In the genomic region with DNA sequence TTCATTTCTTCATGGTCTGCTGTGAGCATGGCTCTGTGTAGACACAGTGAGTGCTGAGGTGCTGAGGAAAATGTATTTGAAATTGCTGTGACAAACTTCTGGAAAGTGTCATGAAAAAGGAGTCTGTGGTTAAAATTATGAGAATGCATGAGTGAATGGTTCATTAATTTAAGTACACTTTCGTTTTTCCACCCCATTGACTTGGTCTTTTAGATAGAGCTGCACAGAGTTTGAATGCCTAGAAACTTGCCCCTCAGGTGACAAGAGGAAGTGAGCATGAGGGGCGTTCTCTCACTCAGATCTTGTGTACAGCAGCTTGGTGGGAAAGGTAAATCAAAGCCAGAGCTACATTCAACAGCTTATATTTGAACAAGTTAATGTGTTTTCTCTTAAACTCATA, we compare ENCODE assay signal across 18 cellular contexts.
A peak's percentile ranks its signal among the peaks of the same experiment; 100 is the strongest.
DNase-seq lines count a peak whose midpoint lies in the region; ATAC-seq, FAIRE-seq and TF ChIP-seq lines count a peak whose summit lies in the region.
"Had no signal": no experiment of that assay in that cellular context is flagged by ENCODE, and none has a peak within 500 bp of the region (broad histone marks: within the 10 kb centered on the region; RNA-seq: fewer than 3 reads in every experiment).

No MANE protein-coding gene starts in this region.

- no peaks in the 10 kb centered on the region for H3K36me3 ChIP-seq in SK-N-SH (replicated peaks in 1 of 2; ENCODE audit: control insufficient read depth in 1 of 2, insufficient read depth in 2 of 2, low read length in 1 of 2)

- no peak for TF ChIP-seq EP300 in SK-N-SH (IDR thresholded peaks at IDR 0.05; ENCODE audit: borderline replicate concordance in 1 of 2, low read depth in 1 of 2, low read length in 1 of 2)

- H3K9me3 ChIP-seq in SK-N-SH = no peaks in the 10 kb centered on the region

- POLR2A ChIA-PET in SK-N-SH (lab: Yijun Ruan, JAX) = no interaction called here

- no peak overlapping the region for H3K9ac ChIP-seq in SK-N-SH
- H3K9ac ChIP-seq: KMS-11 had no signal

- no peak for TF ChIP-seq RAD21 in SK-N-SH (IDR thresholded peaks at IDR 0.05; ENCODE audit: low read length)

- no peaks in the 10 kb centered on the region for H3F3A ChIP-seq in SK-N-SH (replicated peaks; ENCODE audit: insufficient read depth)

- no peaks in the 10 kb centered on the region for H3K79me2 ChIP-seq in SK-N-SH (ENCODE audit: insufficient read depth)

- DNase-seq in GM12891 (ENCODE audit: insufficient read length, low spot score) (no peak), renal cortical epithelial cell (ENCODE audit: low read depth) (peak; percentile 51), NOMO-1 (lab: John Stamatoyannopoulos, UW; ENCODE audit: unreplicated experiment in 2 of 2) (no peak), T-helper 2 cell (no peak), SK-N-SH (no peak)
- DNase-seq: CD8-positive, alpha-beta T cell; COR-L47; DMS53; H7 had no signal

- CTCF ChIA-PET in SK-N-SH (lab: Yijun Ruan, JAX) = interaction anchor here (0.6 kb wide), 1 partner anchor 23 kb away, joined by 3 read pairs; no protein-coding TSS in a partner anchor

- FAIRE-seq in GM12891 (lab: Jason Lieb, UNC) = no peak
- peak; percentile 51 for FAIRE-seq in islet of Langerhans (lab: Jason Lieb, UNC)
- FAIRE-seq: A549, GM12892, HepG2, HTR-8/SVneo had no signal

- no peak overlapping the region for H2AFZ ChIP-seq in SK-N-SH (ENCODE audit: low read depth)
- H2AFZ ChIP-seq: GM23338 had no signal

- TF ChIP-seq POLR2A in GM12891 (IDR thresholded peaks at IDR 0.05; ENCODE audit: low read depth, low read length) = no peak

- no peaks in the 10 kb centered on the region for H4K20me1 ChIP-seq in SK-N-SH (ENCODE audit: insufficient read depth)

- H3K4me1 ChIP-seq in SK-N-SH (ENCODE audit: control insufficient read depth in 1 of 2, insufficient read depth in 2 of 2, low read depth in 1 of 2, low read length in 1 of 2) = no peaks in the 10 kb centered on the region
- H3K4me1 ChIP-seq: A549 had no signal

- no peak overlapping the region for H3K27ac ChIP-seq in SK-N-SH (ENCODE audit: low read depth in 2 of 2, low read length in 1 of 2)
- H3K27ac ChIP-seq: A549, KMS-11 had no signal

- H3K27me3 ChIP-seq in SK-N-SH (ENCODE audit: insufficient read depth) = peaks cover 8% of the 10 kb centered on the region; the same call in 1 of the 2 replicates

- ATAC-seq in GM19463 (IDR thresholded peaks at IDR 0.05; ENCODE audit: unreplicated experiment) (peak; percentile 76), HG02610 (IDR thresholded peaks at IDR 0.05; ENCODE audit: unreplicated experiment) (no peak)
- ATAC-seq: A549; CD8-positive, alpha-beta T cell; GM23338; HepG2 had no signal

- WGBS in SK-N-SH (ENCODE audit: low lambda C conversion rate) = 6% methylated on average over 2 of the region's 2 CpGs

- H3K4me2 ChIP-seq in SK-N-SH = no peak overlapping the region
- H3K4me2 ChIP-seq: A549, GM23338, KMS-11 had no signal

- TF ChIP-seq CTCF in SK-N-SH (IDR thresholded peaks at IDR 0.05) = no peak

- H3K9me2 ChIP-seq in SK-N-SH = no peaks in the 10 kb centered on the region

- H3K4me3 ChIP-seq in SK-N-SH (ENCODE audit: low read depth in 2 of 2, low read length in 1 of 2) = no peak overlapping the region
- H3K4me3 ChIP-seq: A549, GM23338 had no signal

TF ChIP-seq in GM12891, 5 proteins besides CTCF, POLR2A, EP300 and RAD21:
- TF ChIP-seq POLR2AphosphoS5 (IDR thresholded peaks at IDR 0.05; ENCODE audit: low read depth, low read length) = no peak
- TF ChIP-seq SPI1 (IDR thresholded peaks at IDR 0.05; ENCODE audit: low read depth, low read length) = peak; percentile 17; the same call in 1 of the 2 replicates
- no peak for TF ChIP-seq POU2F2 (IDR thresholded peaks at IDR 0.05; ENCODE audit: low read depth, low read length)
- TF ChIP-seq PAX5 (IDR thresholded peaks at IDR 0.05; ENCODE audit: insufficient read depth, low read length, severe bottlenecking) = no peak
- no peak for TF ChIP-seq TAF1 (IDR thresholded peaks at IDR 0.05; ENCODE audit: low read depth, low read length)

TF ChIP-seq in SK-N-SH, 30 proteins besides CTCF, POLR2A, EP300 and RAD21:
- TF ChIP-seq GABPA (IDR thresholded peaks at IDR 0.05; ENCODE audit: low read depth) (no peak), JUND (IDR thresholded peaks at IDR 0.05) (no peak), USF2 (IDR thresholded peaks at IDR 0.05; ENCODE audit: borderline replicate concordance, low read depth, low read length) (no peak), REST (IDR thresholded peaks at IDR 0.05; ENCODE audit: low read depth, low read length) (no peak), FOXM1 (IDR thresholded peaks at IDR 0.05; ENCODE audit: low read depth) (no peak), RFX5 (IDR thresholded peaks at IDR 0.05; ENCODE audit: low read length) (no peak), SIN3A (IDR thresholded peaks at IDR 0.05; ENCODE audit: borderline replicate concordance, low read depth, low read length) (no peak), MAX (IDR thresholded peaks at IDR 0.05; ENCODE audit: low read depth) (no peak), TCF12 (IDR thresholded peaks at IDR 0.05) (no peak), SMC3 (IDR thresholded peaks at IDR 0.05; ENCODE audit: low read depth, low read length) (no peak), FOXJ3 (CRISPR knock-in tag; IDR thresholded peaks at IDR 0.05) (no peak), MXI1 (IDR thresholded peaks at IDR 0.05; ENCODE audit: low read depth, low read length) (no peak), FOSL2 (IDR thresholded peaks at IDR 0.05; ENCODE audit: borderline replicate concordance, low read depth) (no peak), POLR2AphosphoS5 (IDR thresholded peaks at IDR 0.05; ENCODE audit: low read depth, low read length) (no peak)
- TF ChIP-seq, protein P1, sequence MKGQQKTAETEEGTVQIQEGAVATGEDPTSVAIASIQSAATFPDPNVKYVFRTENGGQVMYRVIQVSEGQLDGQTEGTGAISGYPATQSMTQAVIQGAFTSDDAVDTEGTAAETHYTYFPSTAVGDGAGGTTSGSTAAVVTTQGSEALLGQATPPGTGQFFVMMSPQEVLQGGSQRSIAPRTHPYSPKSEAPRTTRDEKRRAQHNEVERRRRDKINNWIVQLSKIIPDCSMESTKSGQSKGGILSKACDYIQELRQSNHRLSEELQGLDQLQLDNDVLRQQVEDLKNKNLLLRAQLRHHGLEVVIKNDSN (IDR thresholded peaks at IDR 0.05; ENCODE audit: borderline replicate concordance, low read depth) = no peak
- TF ChIP-seq, protein P2, sequence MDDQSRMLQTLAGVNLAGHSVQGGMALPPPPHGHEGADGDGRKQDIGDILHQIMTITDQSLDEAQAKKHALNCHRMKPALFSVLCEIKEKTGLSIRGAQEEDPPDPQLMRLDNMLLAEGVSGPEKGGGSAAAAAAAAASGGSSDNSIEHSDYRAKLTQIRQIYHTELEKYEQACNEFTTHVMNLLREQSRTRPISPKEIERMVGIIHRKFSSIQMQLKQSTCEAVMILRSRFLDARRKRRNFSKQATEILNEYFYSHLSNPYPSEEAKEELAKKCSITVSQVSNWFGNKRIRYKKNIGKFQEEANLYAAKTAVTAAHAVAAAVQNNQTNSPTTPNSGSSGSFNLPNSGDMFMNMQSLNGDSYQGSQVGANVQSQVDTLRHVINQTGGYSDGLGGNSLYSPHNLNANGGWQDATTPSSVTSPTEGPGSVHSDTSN (IDR thresholded peaks at IDR 0.05) = no peak
